Comparison of ENCODE assay signal across 21 cellular contexts in the genomic region with DNA sequence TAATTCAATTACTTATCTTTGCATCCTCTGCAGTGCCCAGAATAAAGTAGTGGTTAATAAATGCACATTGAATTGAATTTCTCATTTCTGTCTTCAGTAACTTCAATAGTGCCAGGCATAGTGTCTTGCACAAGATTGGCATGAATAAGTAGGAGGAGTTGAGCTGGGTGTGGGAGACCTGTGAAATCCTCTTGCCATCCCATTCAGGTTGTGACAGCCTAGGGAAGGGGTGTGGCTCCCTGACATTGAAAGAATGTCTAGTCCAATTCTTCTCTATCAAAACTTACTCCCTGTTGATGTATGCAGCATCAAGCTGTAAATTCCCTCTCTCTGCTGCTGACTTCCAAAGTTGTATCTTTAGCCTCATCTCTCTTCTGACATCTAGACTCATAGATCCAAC.
A peak's percentile ranks its signal among the peaks of the same experiment; 100 is the strongest.
DNase-seq lines count a peak whose midpoint lies in the region; FAIRE-seq and TF ChIP-seq lines count a peak whose summit lies in the region.
"Had no signal": no experiment of that assay in that cellular context is flagged by ENCODE, and none has a peak within 500 bp of the region (broad histone marks: within the 10 kb centered on the region; RNA-seq: fewer than 3 reads in every experiment).

No MANE protein-coding gene starts in this region.

- no peak for TF ChIP-seq CTCF in epithelial cell of esophagus (IDR thresholded peaks at IDR 0.05; ENCODE audit: insufficient read depth, low read depth, low read length, missing control alignments)

- no peaks in the 10 kb centered on the region for H3K9me3 Mint-ChIP-seq in activated naive CD8-positive, alpha-beta T cell treated with anti-CD3 and anti-CD28 coated beads for 36 hours
- H3K9me3 Mint-ChIP-seq: CD4-positive, alpha-beta T cell; CD8-positive, alpha-beta T cell had no signal

- no peaks in the 10 kb centered on the region for H3K4me1 Mint-ChIP-seq in activated naive CD8-positive, alpha-beta T cell treated with anti-CD3 and anti-CD28 coated beads for 36 hours
- H3K4me1 Mint-ChIP-seq: B cell had no signal

- DNase-seq in HTR-8/SVneo (ENCODE audit: insufficient read length, low spot score): no peak
- peak; percentile 50 for DNase-seq in epithelial cell of esophagus (ENCODE audit: low read depth)
- DNase-seq in putamen (ENCODE audit: low spot score): peak; percentile 31
- no peak for DNase-seq in stimulated activated naive CD4-positive, alpha-beta T cell treated with Interleukin-2 at 50 U/mL for 16 hours (lab: John Stamatoyannopoulos, UW)
- DNase-seq in AML-193 (lab: John Stamatoyannopoulos, UW): no peak
- DNase-seq in activated naive CD8-positive, alpha-beta T cell treated with anti-CD3 and anti-CD28 coated beads for 36 hours: no peak
- DNase-seq: 8988T; ACHN; Caco-2; Calu3; CD4-positive, alpha-beta T cell; CD8-positive, alpha-beta T cell; DMS79 treated with DMSO at 0.1 percent for 48 hours; GF-D8 had no signal

- H3K4me3 Mint-ChIP-seq in activated naive CD8-positive, alpha-beta T cell treated with anti-CD3 and anti-CD28 coated beads for 36 hours: no peak overlapping the region
- H3K4me3 Mint-ChIP-seq: B cell; CD4-positive, alpha-beta T cell; CD8-positive, alpha-beta T cell had no signal

- H3K4me3 ChIP-seq in epithelial cell of esophagus (ENCODE audit: low read length): no peak overlapping the region
- H3K4me3 ChIP-seq: BLaER1 treated with 17β-estradiol and CSF1 and Interleukin-3, amounts not matched to agents 10 nM and 100 nM had no signal

- H3K36me3 Mint-ChIP-seq in activated naive CD8-positive, alpha-beta T cell treated with anti-CD3 and anti-CD28 coated beads for 36 hours: no peaks in the 10 kb centered on the region
- H3K36me3 Mint-ChIP-seq: CD8-positive, alpha-beta T cell had no signal

- no peak overlapping the region for H3K27ac Mint-ChIP-seq in activated naive CD8-positive, alpha-beta T cell treated with anti-CD3 and anti-CD28 coated beads for 36 hours
- H3K27ac Mint-ChIP-seq: B cell; CD4-positive, alpha-beta T cell; CD8-positive, alpha-beta T cell had no signal

- peaks cover 9% of the 10 kb centered on the region for H3K27me3 Mint-ChIP-seq in activated naive CD8-positive, alpha-beta T cell treated with anti-CD3 and anti-CD28 coated beads for 36 hours

- peak; percentile 20 for FAIRE-seq in HTR-8/SVneo (lab: Jason Lieb, UNC)
- FAIRE-seq: A204.1, D721Med, G401.6, GM12891, GM19239 had no signal

Comparison
In these comparisons a context has a peak if more than half of its experiments do, and no peak if none do; other contexts are left out.
1. DNase-seq: peak in epithelial cell of esophagus (single experiment) and putamen (single experiment); none in HTR-8/SVneo (single experiment), stimulated activated naive CD4-positive, alpha-beta T cell treated with Interleukin-2 at 50 U/mL for 16 hours (single experiment), AML-193 (0 of 2) and activated naive CD8-positive, alpha-beta T cell treated with anti-CD3 and anti-CD28 coated beads for 36 hours (single experiment).